ENCODE assay signal across 1 cellular context in genomic region chr2:128057334-128057733, GRCh38.
TF ChIP-seq lines count a peak whose summit lies in the region.

No MANE protein-coding gene starts in this region.

TF ChIP-seq in HepG2, 621 proteins besides CTCF, POLR2A, EP300 and RAD21 (continues in another document):
- TF ChIP-seq ZNF468 (CRISPR knock-in tag; IDR thresholded peaks at IDR 0.05): no peak
- TF ChIP-seq MED1 (CRISPR knock-in tag; IDR thresholded peaks at IDR 0.05): peak; percentile 40; the same call in 1 of the 2 replicates
- peak; percentile 83 for TF ChIP-seq SALL1 (CRISPR knock-in tag; IDR thresholded peaks at IDR 0.05)
- TF ChIP-seq CBFB (CRISPR knock-in tag; IDR thresholded peaks at IDR 0.05): no peak
- peak; percentile 27; the same call in 1 of the 2 replicates for TF ChIP-seq ZNF644 (CRISPR knock-in tag; IDR thresholded peaks at IDR 0.05; ENCODE audit: low read depth)
- TF ChIP-seq ZNF503 (CRISPR knock-in tag; IDR thresholded peaks at IDR 0.05): no peak
- peak; percentile 74 for TF ChIP-seq GATAD2A (CRISPR knock-in tag; IDR thresholded peaks at IDR 0.05)
- TF ChIP-seq CHCHD3 (CRISPR knock-in tag; IDR thresholded peaks at IDR 0.05): no peak
- no peak for TF ChIP-seq HES4 (CRISPR knock-in tag; IDR thresholded peaks at IDR 0.05; ENCODE audit: borderline replicate concordance)
- TF ChIP-seq TCF7 (IDR thresholded peaks at IDR 0.05; ENCODE audit: low read depth): peak; percentile 54
- TF ChIP-seq ZEB1 (IDR thresholded peaks at IDR 0.05; ENCODE audit: insufficient replicate concordance, low read depth): no peak
- TF ChIP-seq TEAD3 (CRISPR knock-in tag; optimal IDR thresholded peaks at IDR 0.05; ENCODE audit: borderline replicate concordance): peak; percentile 78
- TF ChIP-seq ZNF451 (CRISPR knock-in tag; IDR thresholded peaks at IDR 0.05): no peak
- no peak for TF ChIP-seq KDM4B (CRISPR knock-in tag; IDR thresholded peaks at IDR 0.05)
- peak; percentile 72 for TF ChIP-seq ARID5B (CRISPR knock-in tag; IDR thresholded peaks at IDR 0.05)
- peak; percentile 34; the same call in 1 of the 2 replicates for TF ChIP-seq PAXIP1 (CRISPR knock-in tag; conservative IDR thresholded peaks at IDR 0.05)
- TF ChIP-seq HDAC1 (CRISPR knock-in tag; IDR thresholded peaks at IDR 0.05): peak; percentile 25; the same call in 1 of the 2 replicates
- no peak for TF ChIP-seq SETDB1 (CRISPR knock-in tag; IDR thresholded peaks at IDR 0.05; ENCODE audit: borderline replicate concordance)
- TF ChIP-seq NCOA2 (CRISPR knock-in tag; IDR thresholded peaks at IDR 0.05): peak; percentile 37; the same call in 1 of the 2 replicates
- TF ChIP-seq ZNF850 (CRISPR knock-in tag; conservative IDR thresholded peaks at IDR 0.05): no peak
- TF ChIP-seq SOX5 (CRISPR knock-in tag; IDR thresholded peaks at IDR 0.05; ENCODE audit: borderline replicate concordance): peak; percentile 84
- TF ChIP-seq ZNF784 (CRISPR knock-in tag; IDR thresholded peaks at IDR 0.05; ENCODE audit: borderline replicate concordance): no peak
- no peak for TF ChIP-seq ZNF878 (CRISPR knock-in tag; IDR thresholded peaks at IDR 0.05)
- TF ChIP-seq JDP2 (CRISPR knock-in tag; IDR thresholded peaks at IDR 0.05; ENCODE audit: borderline replicate concordance): no peak
- TF ChIP-seq HNF4A (CRISPR knock-in tag; IDR thresholded peaks at IDR 0.05): peak; percentile 83
- TF ChIP-seq KDM5B (CRISPR knock-in tag; IDR thresholded peaks at IDR 0.05; ENCODE audit: borderline replicate concordance): no peak
- TF ChIP-seq SMC3 (IDR thresholded peaks at IDR 0.05; ENCODE audit: low read length): 0 out of 2 replicates have a peak, but pooled peaks have one; percentile 14
- TF ChIP-seq ZNF292 (CRISPR knock-in tag; IDR thresholded peaks at IDR 0.05; ENCODE audit: borderline replicate concordance, low read depth): peak; percentile 44; the same call in 1 of the 2 replicates
- no peak for TF ChIP-seq FLYWCH1 (CRISPR knock-in tag; IDR thresholded peaks at IDR 0.05)
- no peak for TF ChIP-seq ZNF251 (CRISPR knock-in tag; IDR thresholded peaks at IDR 0.05)
- no peak for TF ChIP-seq ZNF800 (CRISPR knock-in tag; IDR thresholded peaks at IDR 0.05)
- no peak for TF ChIP-seq CAMTA2 (CRISPR knock-in tag; IDR thresholded peaks at IDR 0.05; ENCODE audit: borderline replicate concordance)
- TF ChIP-seq ZNF552 (CRISPR knock-in tag; IDR thresholded peaks at IDR 0.05; ENCODE audit: borderline replicate concordance): no peak
- TF ChIP-seq MAFK (conservative IDR thresholded peaks at IDR 0.05 in 1 of 2, IDR thresholded peaks at IDR 0.05 in 1 of 2; ENCODE audit: low read length in 2 of 2): peak; percentile 50 to 52
- no peak for TF ChIP-seq ATAD3A (CRISPR knock-in tag; IDR thresholded peaks at IDR 0.05)
- TF ChIP-seq HDAC2 (CRISPR knock-in tag; IDR thresholded peaks at IDR 0.05): peak; percentile 57; the same call in 1 of the 2 replicates
- peak; percentile 47 for TF ChIP-seq SAP130 (CRISPR knock-in tag; IDR thresholded peaks at IDR 0.05; ENCODE audit: low read depth)
- peak; percentile 32; the same call in 1 of the 2 replicates for TF ChIP-seq FOSL2 (CRISPR knock-in tag; IDR thresholded peaks at IDR 0.05)
- no peak for TF ChIP-seq ZNF670 (CRISPR knock-in tag; IDR thresholded peaks at IDR 0.05; ENCODE audit: borderline replicate concordance)
- no peak for TF ChIP-seq KMT2A (CRISPR knock-in tag; IDR thresholded peaks at IDR 0.05)
- no peak for TF ChIP-seq U2AF1 (optimal IDR thresholded peaks at IDR 0.05; ENCODE audit: low read depth, low read length)
- TF ChIP-seq NR2F6 (IDR thresholded peaks at IDR 0.05): no peak
- TF ChIP-seq NR2F6 (CRISPR knock-in tag; IDR thresholded peaks at IDR 0.05): peak; percentile 57
- no peak for TF ChIP-seq SOX13 (IDR thresholded peaks at IDR 0.05)
- TF ChIP-seq SOX13 (CRISPR knock-in tag; conservative IDR thresholded peaks at IDR 0.05 in 1 of 2, IDR thresholded peaks at IDR 0.05 in 1 of 2): peak in 1 of 2 experiments; percentile 80; a peak in 2 of 4 replicates
- no peak for TF ChIP-seq EHMT2 (IDR thresholded peaks at IDR 0.05; ENCODE audit: borderline replicate concordance, low read depth, low read length)
- no peak for TF ChIP-seq SOX6 (IDR thresholded peaks at IDR 0.05)
- TF ChIP-seq SOX6 (CRISPR knock-in tag; IDR thresholded peaks at IDR 0.05): peak; percentile 85
- TF ChIP-seq AHDC1 (CRISPR knock-in tag; IDR thresholded peaks at IDR 0.05; ENCODE audit: borderline replicate concordance): 0 out of 2 replicates have a peak, but pooled peaks have one; percentile 27
- TF ChIP-seq DMAP1 (CRISPR knock-in tag; IDR thresholded peaks at IDR 0.05): no peak
- no peak for TF ChIP-seq NR3C1 (CRISPR knock-in tag; IDR thresholded peaks at IDR 0.05)
- TF ChIP-seq ZNF362 (CRISPR knock-in tag; IDR thresholded peaks at IDR 0.05; ENCODE audit: borderline replicate concordance): peak; percentile 86
- TF ChIP-seq ZNF234 (CRISPR knock-in tag; conservative IDR thresholded peaks at IDR 0.05): no peak
